1 cellular context compared by ENCODE assay signal in genomic region chr17:36948717-36949460, GRCh38.
A peak's percentile ranks its signal among the peaks of the same experiment; 100 is the strongest.
TF ChIP-seq lines count a peak whose summit lies in the region.

Gene AATF (plus strand): TSS chr17:36948954. CDS start chr17:36949126, 172 bp downstream.

TF ChIP-seq in K562, 482 proteins besides CTCF, POLR2A, EP300 and RAD21 (continued from another document and continues in another):
- TF ChIP-seq E2F4 (CRISPR knock-in tag; IDR thresholded peaks at IDR 0.05; ENCODE audit: low read depth) (peak; percentile 91), MTA2 (IDR thresholded peaks at IDR 0.05; ENCODE audit: low read depth) (no peak), TSHZ1 (CRISPR knock-in tag; IDR thresholded peaks at IDR 0.05) (no peak), CREB1 (IDR thresholded peaks at IDR 0.05) (peak; percentile 89), CREB1 (CRISPR knock-in tag; IDR thresholded peaks at IDR 0.05) (peak; percentile 89), RBBP5 (IDR thresholded peaks at IDR 0.05; ENCODE audit: borderline replicate concordance, insufficient read depth, low read length, poor library complexity, severe bottlenecking) (peak; percentile 93), HMBOX1 (IDR thresholded peaks at IDR 0.05) (no peak), ZNF76 (CRISPR knock-in tag; IDR thresholded peaks at IDR 0.05; ENCODE audit: borderline replicate concordance) (no peak), TARDBP (IDR thresholded peaks at IDR 0.05) (no peak), FOXP4 (CRISPR knock-in tag; IDR thresholded peaks at IDR 0.05; ENCODE audit: borderline replicate concordance) (no peak), ZNF609 (CRISPR knock-in tag; IDR thresholded peaks at IDR 0.05; ENCODE audit: borderline replicate concordance) (no peak), ZNF280A (IDR thresholded peaks at IDR 0.05; ENCODE audit: low read depth, partially characterized antibody) (no peak), PATZ1 (CRISPR knock-in tag; IDR thresholded peaks at IDR 0.05; ENCODE audit: borderline replicate concordance) (no peak), HDAC2 (IDR thresholded peaks at IDR 0.05) (peak; percentile 82), ZNF197 (CRISPR knock-in tag; IDR thresholded peaks at IDR 0.05; ENCODE audit: low read depth) (no peak), NFE2 (IDR thresholded peaks at IDR 0.05; ENCODE audit: low read depth) (no peak), ZNF184 (CRISPR knock-in tag; IDR thresholded peaks at IDR 0.05) (no peak), FOXA3 (CRISPR knock-in tag; conservative IDR thresholded peaks at IDR 0.05 in 1 of 2, IDR thresholded peaks at IDR 0.05 in 1 of 2) (peak in 1 of 2 experiments; percentile 41; a peak in 1 of 4 replicates), HIVEP1 (CRISPR knock-in tag; IDR thresholded peaks at IDR 0.05) (no peak), SMAD3 (CRISPR knock-in tag; conservative IDR thresholded peaks at IDR 0.05) (no peak), BMI1 (IDR thresholded peaks at IDR 0.05; ENCODE audit: low read length) (no peak), SLC30A9 (CRISPR knock-in tag; IDR thresholded peaks at IDR 0.05) (no peak), RBM34 (IDR thresholded peaks at IDR 0.05; ENCODE audit: borderline replicate concordance, insufficient read depth, low read length) (no peak), RFX7 (CRISPR knock-in tag; IDR thresholded peaks at IDR 0.05) (no peak), POLR2AphosphoS2 (IDR thresholded peaks at IDR 0.05; ENCODE audit: low read length) (no peak), CREM (IDR thresholded peaks at IDR 0.05; ENCODE audit: low read depth) (peak; percentile 94), BRCA1 (IDR thresholded peaks at IDR 0.05) (no peak), BRCA1 (CRISPR knock-in tag; IDR thresholded peaks at IDR 0.05) (no peak), SREBF1 (IDR thresholded peaks at IDR 0.05; ENCODE audit: borderline replicate concordance, low read depth, low read length) (no peak), ZNF644 (tag; IDR thresholded peaks at IDR 0.05; ENCODE audit: low read depth) (0 out of 2 replicates have a peak, but pooled peaks have one; percentile 26), HSF4 (CRISPR knock-in tag; IDR thresholded peaks at IDR 0.05; ENCODE audit: borderline replicate concordance) (no peak), ZNF511 (CRISPR knock-in tag; IDR thresholded peaks at IDR 0.05) (peak; percentile 92), SETDB1 (IDR thresholded peaks at IDR 0.05; ENCODE audit: low read length) (no peak), MBD2 (IDR thresholded peaks at IDR 0.05; ENCODE audit: borderline replicate concordance, low read depth) (peak; percentile 46; the same call in 1 of the 2 replicates), SAFB2 (IDR thresholded peaks at IDR 0.05; ENCODE audit: borderline replicate concordance, low read depth, low read length, severe bottlenecking) (no peak), FOXJ3 (CRISPR knock-in tag; IDR thresholded peaks at IDR 0.05) (no peak), E2F8 (IDR thresholded peaks at IDR 0.05; ENCODE audit: low read depth, partially characterized antibody) (peak; percentile 97), PHF8 (IDR thresholded peaks at IDR 0.05; ENCODE audit: borderline replicate concordance, low read length) (peak; percentile 93), ZC3H8 (IDR thresholded peaks at IDR 0.05) (no peak), TOE1 (IDR thresholded peaks at IDR 0.05; ENCODE audit: borderline replicate concordance) (peak; percentile 97), TOE1 (CRISPR knock-in tag; IDR thresholded peaks at IDR 0.05; ENCODE audit: borderline replicate concordance, low read depth) (peak; percentile 81; the same call in 1 of the 2 replicates), ZNF232 (CRISPR knock-in tag; IDR thresholded peaks at IDR 0.05) (no peak), ZEB2 (IDR thresholded peaks at IDR 0.05) (no peak), FOXM1 (IDR thresholded peaks at IDR 0.05; ENCODE audit: low read depth) (no peak), FOXM1 (CRISPR knock-in tag; IDR thresholded peaks at IDR 0.05; ENCODE audit: low read depth) (no peak), ETV1 (tag; conservative IDR thresholded peaks at IDR 0.05; ENCODE audit: low read depth) (peak; percentile 83), SMC3 (conservative IDR thresholded peaks at IDR 0.05; ENCODE audit: insufficient read depth, low read depth, low read length) (no peak), COPS2 (conservative IDR thresholded peaks at IDR 0.05) (no peak)
